Comparison of ENCODE assay signal across 13 cellular contexts in genomic region chr7:41916450-41916927, GRCh38.
DNase-seq lines count a peak whose midpoint lies in the region; ATAC-seq and TF ChIP-seq lines count a peak whose summit lies in the region.
"Had no signal": no experiment of that assay in that cellular context is flagged by ENCODE, and none has a peak within 500 bp of the region (broad histone marks: within the 10 kb centered on the region; RNA-seq: fewer than 3 reads in every experiment).

No MANE protein-coding gene starts in this region.

- H3K27ac Mint-ChIP-seq in activated CD8-positive, alpha-beta T cell treated with anti-CD3 and anti-CD28 coated beads, Interleukin-2, amount 10 ng/mL, durations not matched to agents 7 days and 5 days, result no peak overlapping the region
- no peak overlapping the region for H3K27ac Mint-ChIP-seq in activated CD8-positive, alpha-beta T cell treated with anti-CD3 and anti-CD28 coated beads for 36 hours
- H3K27ac Mint-ChIP-seq: dendritic cell treated with granulocyte-macrophage colony-stimulating factor and Interleukin-4, amounts not matched to agents 40 ng/mL and 50 ng/mL, for 4 days; GM23338 had no signal

- no peak for TF ChIP-seq CTCF in mammary epithelial cell (conservative IDR thresholded peaks at IDR 0.05 in 1 of 2, IDR thresholded peaks at IDR 0.05 in 1 of 2; ENCODE audit: extremely low read depth in 1 of 2, insufficient read depth in 1 of 2, low read depth in 1 of 2, low read length in 2 of 2)
- no peak for TF ChIP-seq CTCF in lower lobe of right lung (IDR thresholded peaks at IDR 0.05)
- TF ChIP-seq CTCF in activated CD8-positive, alpha-beta T cell treated with anti-CD3 and anti-CD28 coated beads for 36 hours (IDR thresholded peaks at IDR 0.05), result no peak

- no peaks in the 10 kb centered on the region for H3K4me1 Mint-ChIP-seq in activated CD8-positive, alpha-beta T cell treated with anti-CD3 and anti-CD28 coated beads, Interleukin-2, amount 10 ng/mL, durations not matched to agents 7 days and 5 days (ENCODE audit: low read depth)
- peaks cover 3% of the 10 kb centered on the region for H3K4me1 Mint-ChIP-seq in activated CD8-positive, alpha-beta T cell treated with anti-CD3 and anti-CD28 coated beads for 36 hours (ENCODE audit: low read depth)
- H3K4me1 Mint-ChIP-seq: GM23338 had no signal

- POLR2A ChIA-PET in activated CD8-positive, alpha-beta T cell treated with anti-CD3 and anti-CD28 coated beads, Interleukin-2, amount 10 ng/mL, durations not matched to agents 7 days and 5 days (lab: Charles Lee), result no interaction called here
- POLR2A ChIA-PET in activated CD8-positive, alpha-beta T cell treated with anti-CD3 and anti-CD28 coated beads for 36 hours (lab: Charles Lee), result no interaction called here

- DNase-seq in A172 (ENCODE audit: low spot score), result peak; percentile 99
- peak; percentile 98 for DNase-seq in HT1080 (ENCODE audit: low read depth)
- peak; percentile 89 for DNase-seq in mammary epithelial cell
- no peak for DNase-seq in lower lobe of right lung
- no peak for DNase-seq in effector CD8-positive, alpha-beta T cell (lab: John Stamatoyannopoulos, UW)
- DNase-seq in activated CD8-positive, alpha-beta T cell treated with anti-CD3 and anti-CD28 coated beads, Interleukin-2, amount 10 ng/mL, durations not matched to agents 7 days and 5 days, result no peak
- DNase-seq in activated CD8-positive, alpha-beta T cell treated with anti-CD3 and anti-CD28 coated beads for 36 hours, result no peak
- DNase-seq: activated CD4-positive, alpha-beta T cell treated with anti-CD3 and anti-CD28 coated beads, Interleukin-2, amount 50 U/mL, for 4 hours had no signal

- peaks cover 36% of the 10 kb centered on the region for H3K4me1 ChIP-seq in mammary epithelial cell (ENCODE audit: insufficient read depth, low read length)
- no peaks in the 10 kb centered on the region for H3K4me1 ChIP-seq in lower lobe of right lung

- H3K4me2 ChIP-seq in mammary epithelial cell (ENCODE audit: insufficient read depth, low read depth, low read length), result peak overlapping the region; percentile 72
- H3K4me2 ChIP-seq: GM23338, KMS-11 had no signal

- H4K20me1 ChIP-seq in mammary epithelial cell (ENCODE audit: insufficient read depth, low read length), result no peaks in the 10 kb centered on the region
- H4K20me1 ChIP-seq: BLaER1 treated with 17β-estradiol and CSF1 and Interleukin-3, amounts not matched to agents 10 nM and 100 nM had no signal

- H3K9me3 ChIP-seq in mammary epithelial cell (replicated peaks; ENCODE audit: insufficient read depth, low read length) (no peaks in the 10 kb centered on the region), lower lobe of right lung (no peaks in the 10 kb centered on the region)
- H3K9me3 ChIP-seq: BLaER1 treated with 17β-estradiol and CSF1 and Interleukin-3, amounts not matched to agents 10 nM and 100 nM had no signal

- no TSS peak for BruUV-seq in mammary epithelial cell (replicated peaks; lab: Mats Ljungman, UMichigan)

- H3K9ac ChIP-seq in mammary epithelial cell (ENCODE audit: insufficient read depth, low read length), result no peak overlapping the region
- H3K9ac ChIP-seq: BLaER1 treated with 17β-estradiol and CSF1 and Interleukin-3, amounts not matched to agents 10 nM and 100 nM; KMS-11 had no signal

- dilution Hi-C loops in mammary epithelial cell (cut with HindIII; ENCODE audit: low sequenced_read_pairs), result no loop called here

- H3K9me3 Mint-ChIP-seq in activated CD8-positive, alpha-beta T cell treated with anti-CD3 and anti-CD28 coated beads, Interleukin-2, amount 10 ng/mL, durations not matched to agents 7 days and 5 days (ENCODE audit: insufficient read depth), result no peaks in the 10 kb centered on the region
- H3K9me3 Mint-ChIP-seq in activated CD8-positive, alpha-beta T cell treated with anti-CD3 and anti-CD28 coated beads for 36 hours, result no peaks in the 10 kb centered on the region
- H3K9me3 Mint-ChIP-seq: dendritic cell treated with granulocyte-macrophage colony-stimulating factor and Interleukin-4, amounts not matched to agents 40 ng/mL and 50 ng/mL, for 4 days; GM23338 had no signal

- peak overlapping the region; percentile 69 for H3K27ac ChIP-seq in mammary epithelial cell (ENCODE audit: insufficient read depth, low read depth, low read length)
- H3K27ac ChIP-seq in lower lobe of right lung, result no peak overlapping the region
- H3K27ac ChIP-seq: BLaER1 treated with 17β-estradiol and CSF1 and Interleukin-3, amounts not matched to agents 10 nM and 100 nM; KMS-11 had no signal

- WGBS in mammary epithelial cell (ENCODE audit: low coverage, missing lambda C conversion rate), result 2% methylated on average over 5 of the region's 5 CpGs

- peaks cover 31% of the 10 kb centered on the region for H3K27me3 Mint-ChIP-seq in activated CD8-positive, alpha-beta T cell treated with anti-CD3 and anti-CD28 coated beads, Interleukin-2, amount 10 ng/mL, durations not matched to agents 7 days and 5 days (ENCODE audit: low read depth)
- peaks cover 29% of the 10 kb centered on the region for H3K27me3 Mint-ChIP-seq in activated CD8-positive, alpha-beta T cell treated with anti-CD3 and anti-CD28 coated beads for 36 hours
- H3K27me3 Mint-ChIP-seq: dendritic cell treated with granulocyte-macrophage colony-stimulating factor and Interleukin-4, amounts not matched to agents 40 ng/mL and 50 ng/mL, for 4 days had no signal

- intact Hi-C loops in mammary epithelial cell (cut with micrococcal nuclease) (loop anchor here (10.0 kb wide), 1 partner anchor 162 kb away; no protein-coding TSS in a partner anchor), lower lobe of right lung (cut with DNase I) (no loop called here)
- intact Hi-C loops in activated CD8-positive, alpha-beta T cell treated with anti-CD3 and anti-CD28 coated beads for 36 hours (cut with micrococcal nuclease), result no loop called here

- no peaks in the 10 kb centered on the region for H3K79me2 ChIP-seq in mammary epithelial cell (ENCODE audit: insufficient read depth, low read length)

- H3K36me3 ChIP-seq in mammary epithelial cell (ENCODE audit: insufficient read depth, low read length), result no peaks in the 10 kb centered on the region
- no peaks in the 10 kb centered on the region for H3K36me3 ChIP-seq in lower lobe of right lung
- H3K36me3 ChIP-seq: BLaER1 treated with 17β-estradiol and CSF1 and Interleukin-3, amounts not matched to agents 10 nM and 100 nM had no signal

- CTCF ChIA-PET in mammary epithelial cell (lab: Charles Lee; ENCODE audit: low non-redundant PET), result interaction anchor here (0.5 to 1.0 kb wide), 2 partner anchors 24 to 192 kb away, joined by 3 to 5 read pairs; no protein-coding TSS in a partner anchor
- CTCF ChIA-PET in activated CD8-positive, alpha-beta T cell treated with anti-CD3 and anti-CD28 coated beads, Interleukin-2, amount 10 ng/mL, durations not matched to agents 7 days and 5 days (lab: Charles Lee), result no interaction called here
- CTCF ChIA-PET in activated CD8-positive, alpha-beta T cell treated with anti-CD3 and anti-CD28 coated beads for 36 hours (lab: Charles Lee), result interaction anchor here (0.7 to 3.9 kb wide), 2 partner anchors 16 to 24 kb away, joined by 3 to 19 read pairs; no protein-coding TSS in a partner anchor

- H3K4me3 ChIP-seq in mammary epithelial cell (replicated peaks in 1 of 3; ENCODE audit: insufficient read depth in 1 of 3, low read depth in 2 of 3, low read length in 3 of 3), result no peak overlapping the region
- no peak overlapping the region for H3K4me3 ChIP-seq in lower lobe of right lung
- H3K4me3 ChIP-seq: BLaER1 treated with 17β-estradiol and CSF1 and Interleukin-3, amounts not matched to agents 10 nM and 100 nM; GM23338 had no signal

- no peak overlapping the region for H3K4me3 Mint-ChIP-seq in activated CD8-positive, alpha-beta T cell treated with anti-CD3 and anti-CD28 coated beads, Interleukin-2, amount 10 ng/mL, durations not matched to agents 7 days and 5 days
- H3K4me3 Mint-ChIP-seq in activated CD8-positive, alpha-beta T cell treated with anti-CD3 and anti-CD28 coated beads for 36 hours, result no peak overlapping the region
- H3K4me3 Mint-ChIP-seq: dendritic cell treated with granulocyte-macrophage colony-stimulating factor and Interleukin-4, amounts not matched to agents 40 ng/mL and 50 ng/mL, for 4 days; GM23338 had no signal

- H3K27me3 ChIP-seq in mammary epithelial cell (ENCODE audit: insufficient read depth, low read length) (no peaks in the 10 kb centered on the region), lower lobe of right lung (ENCODE audit: low read depth) (no peaks in the 10 kb centered on the region)
- H3K27me3 ChIP-seq: BLaER1 treated with 17β-estradiol and CSF1 and Interleukin-3, amounts not matched to agents 10 nM and 100 nM had no signal

- in situ Hi-C loops in mammary epithelial cell (cut with MboI; ENCODE audit: low sequenced_read_pairs in 2 of 2), result no loop called here

- no peaks in the 10 kb centered on the region for H3K36me3 Mint-ChIP-seq in activated CD8-positive, alpha-beta T cell treated with anti-CD3 and anti-CD28 coated beads, Interleukin-2, amount 10 ng/mL, durations not matched to agents 7 days and 5 days (ENCODE audit: low read depth)
- H3K36me3 Mint-ChIP-seq in activated CD8-positive, alpha-beta T cell treated with anti-CD3 and anti-CD28 coated beads for 36 hours (ENCODE audit: low read depth), result no peaks in the 10 kb centered on the region

- ATAC-seq in lower lobe of right lung (peak; percentile 71 to 78), GM19452 (IDR thresholded peaks at IDR 0.05; ENCODE audit: unreplicated experiment) (no peak)
- no peak for ATAC-seq in activated CD8-positive, alpha-beta T cell treated with anti-CD3 and anti-CD28 coated beads, Interleukin-2, amount 10 ng/mL, durations not matched to agents 7 days and 5 days
- ATAC-seq in activated CD8-positive, alpha-beta T cell treated with anti-CD3 and anti-CD28 coated beads for 36 hours, result no peak
- ATAC-seq: GM23338 had no signal

- peak overlapping the region; percentile 73 for H2AFZ ChIP-seq in mammary epithelial cell (ENCODE audit: low read depth, low read length)
- H2AFZ ChIP-seq: GM23338 had no signal

Comparison
In these comparisons a context has a peak if more than half of its experiments do, and no peak if none do; other contexts are left out.
1. DNase-seq: peak in A172 (single experiment), HT1080 (single experiment) and mammary epithelial cell (single experiment); none in lower lobe of right lung (single experiment), effector CD8-positive, alpha-beta T cell (single experiment), activated CD8-positive, alpha-beta T cell treated with anti-CD3 and anti-CD28 coated beads, Interleukin-2, amount 10 ng/mL, durations not matched to agents 7 days and 5 days (single experiment) and activated CD8-positive, alpha-beta T cell treated with anti-CD3 and anti-CD28 coated beads for 36 hours (single experiment).
2. ATAC-seq: peak in lower lobe of right lung (2 of 2); none in GM19452 (single experiment), activated CD8-positive, alpha-beta T cell treated with anti-CD3 and anti-CD28 coated beads, Interleukin-2, amount 10 ng/mL, durations not matched to agents 7 days and 5 days (single experiment) and activated CD8-positive, alpha-beta T cell treated with anti-CD3 and anti-CD28 coated beads for 36 hours (single experiment).